8 cellular contexts compared by ENCODE assay signal in the genomic region with DNA sequence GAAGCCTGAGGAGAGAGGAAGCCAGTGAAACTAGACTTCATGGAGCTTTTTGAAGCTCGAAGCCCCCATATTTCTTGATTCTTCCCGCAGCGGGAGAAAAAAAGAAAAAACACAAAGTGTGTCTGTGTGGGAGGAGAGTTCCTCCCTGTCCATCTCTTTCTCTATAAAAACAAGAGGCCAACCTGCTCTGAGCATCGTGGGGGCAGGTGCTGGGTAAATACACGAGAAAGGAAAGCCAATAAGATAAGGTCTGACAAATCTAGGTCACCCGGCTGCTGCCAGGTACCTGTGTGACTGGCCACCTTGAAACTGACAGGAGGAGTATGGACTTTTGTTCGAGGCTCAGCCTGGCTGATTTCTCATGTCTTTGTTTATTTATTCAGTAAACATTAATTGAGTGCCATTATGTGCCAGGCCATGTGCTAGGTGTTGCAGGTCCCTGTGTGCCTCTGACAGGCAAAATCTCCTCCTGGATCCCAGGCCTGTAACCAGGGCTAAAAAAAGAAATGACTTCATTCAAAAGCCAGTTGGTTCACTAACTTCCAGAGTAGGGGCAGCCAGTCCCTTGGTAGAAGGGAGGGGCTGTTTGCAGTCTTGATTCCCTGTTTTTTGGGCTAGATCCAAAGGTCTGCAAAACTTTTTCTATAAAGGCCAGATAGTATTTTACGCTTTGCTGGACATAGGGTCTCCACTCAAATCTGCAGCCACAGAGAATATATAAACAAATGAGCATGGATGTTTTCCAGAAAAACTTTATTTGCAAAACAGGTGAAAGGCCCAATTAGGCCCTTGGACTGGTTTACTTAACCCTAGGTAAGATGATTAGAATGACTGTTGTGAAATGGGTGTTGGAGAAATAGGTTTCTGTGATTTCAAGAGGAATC. TPM values are rescaled to one million over a fixed set of nuclear protein-coding genes. Genes with fewer than 3 reads are reported as not detected.
DNase-seq lines count a peak whose midpoint lies in the region; ATAC-seq and TF ChIP-seq lines count a peak whose summit lies in the region.

No MANE protein-coding gene starts in this region.

- peaks cover 83% of the 10 kb centered on the region for H3K4me1 Mint-ChIP-seq in endodermal cell
- peaks cover 50 to 91% (median 86%) of the 10 kb centered on the region in 4 donors for H3K4me1 Mint-ChIP-seq in naive thymus-derived CD8-positive, alpha-beta T cell
- H3K4me1 Mint-ChIP-seq in activated CD8-positive, alpha-beta memory T cell treated with anti-CD3 and anti-CD28 coated beads, Interleukin-2, amount 10 ng/mL, durations not matched to agents 7 days and 5 days, result peaks cover 64% of the 10 kb centered on the region

- no peaks in the 10 kb centered on the region for H3K27me3 Mint-ChIP-seq in endodermal cell (ENCODE audit: insufficient read depth)
- H3K27me3 Mint-ChIP-seq in naive thymus-derived CD8-positive, alpha-beta T cell, result no peaks in the 10 kb centered on the region
- no peaks in the 10 kb centered on the region for H3K27me3 Mint-ChIP-seq in activated CD8-positive, alpha-beta memory T cell treated with anti-CD3 and anti-CD28 coated beads, Interleukin-2, amount 10 ng/mL, durations not matched to agents 7 days and 5 days

- no peaks in the 10 kb centered on the region for H3K27me3 ChIP-seq in endodermal cell (ENCODE audit: control insufficient read depth, insufficient read depth, low read length, poor library complexity, severe bottlenecking)

- DNase-seq in G401 (ENCODE audit: low spot score) (peak; percentile 91), NCI-H510A treated with DMSO at 0.1 percent for 48 hours (lab: John Stamatoyannopoulos, UW) (peak; percentile 96), endodermal cell (peak; percentile 85), Ammon's horn (ENCODE audit: low spot score) (no peak)
- DNase-seq in naive thymus-derived CD8-positive, alpha-beta T cell, result peak in 1 of 10 donors; percentile 12
- no peak for DNase-seq in activated CD8-positive, alpha-beta memory T cell treated with anti-CD3 and anti-CD28 coated beads, Interleukin-2, amount 10 ng/mL, durations not matched to agents 7 days and 5 days
- no peak for DNase-seq in activated CD8-positive, alpha-beta memory T cell treated with anti-CD3 and anti-CD28 coated beads, Interleukin-2, amount 50 U/mL, for 4 hours
- no peak for DNase-seq in stimulated activated CD4-positive, alpha-beta T cell treated with anti-CD3 and anti-CD28 coated beads, Interleukin-15, amount 100 ng/mL, for 24 hours

- POLR2A ChIA-PET in naive thymus-derived CD8-positive, alpha-beta T cell (lab: Charles Lee), result interaction anchor here (1.1 to 3.3 kb wide), 6 partner anchors 13 to 61 kb away, joined by 3 to 26 read pairs (median 5); a partner anchor contains a TSS

- H3K27ac ChIP-seq in endodermal cell (ENCODE audit: low read depth, low read length), result peak overlapping the region; percentile 96

- TF ChIP-seq CTCF in endodermal cell (conservative IDR thresholded peaks at IDR 0.05), result no peak

- peak overlapping the region; percentile 99 for H3K27ac Mint-ChIP-seq in endodermal cell
- peak overlapping the region; percentile 88 to 99 (median 96) for H3K27ac Mint-ChIP-seq in naive thymus-derived CD8-positive, alpha-beta T cell
- no peak overlapping the region for H3K27ac Mint-ChIP-seq in activated CD8-positive, alpha-beta memory T cell treated with anti-CD3 and anti-CD28 coated beads, Interleukin-2, amount 10 ng/mL, durations not matched to agents 7 days and 5 days

- H3K9ac ChIP-seq in endodermal cell (ENCODE audit: extremely low read depth, low read length, poor library complexity, severe bottlenecking), result peak overlapping the region; percentile 87

- ATAC-seq in naive thymus-derived CD8-positive, alpha-beta T cell, result no peak
- no peak for ATAC-seq in activated CD8-positive, alpha-beta memory T cell treated with anti-CD3 and anti-CD28 coated beads, Interleukin-2, amount 10 ng/mL, durations not matched to agents 7 days and 5 days

- H3K36me3 Mint-ChIP-seq in endodermal cell (ENCODE audit: low read depth), result peaks cover 9% of the 10 kb centered on the region
- peaks cover 0 to 6% (median 1%) of the 10 kb centered on the region in 3 donors for H3K36me3 Mint-ChIP-seq in naive thymus-derived CD8-positive, alpha-beta T cell
- peaks cover 13% of the 10 kb centered on the region for H3K36me3 Mint-ChIP-seq in activated CD8-positive, alpha-beta memory T cell treated with anti-CD3 and anti-CD28 coated beads, Interleukin-2, amount 10 ng/mL, durations not matched to agents 7 days and 5 days

- in situ Hi-C loops in G401 (cut with HindIII; ENCODE audit: low sequenced_read_pairs), result no loop called here

- H3K36me3 ChIP-seq in endodermal cell (ENCODE audit: control insufficient read depth, insufficient read depth, low read length), result peaks cover 32% of the 10 kb centered on the region

- WGBS in endodermal cell (ENCODE audit: insufficient coverage in 1 of 2, insufficient read length in 1 of 2), 2 experiments, result 21 to 37% methylated on average over 6 to 8 of the region's 8 CpGs

- peak overlapping the region; percentile 22 for H3K4me3 Mint-ChIP-seq in endodermal cell
- peak overlapping the region; percentile 8 to 86 (median 80) for H3K4me3 Mint-ChIP-seq in naive thymus-derived CD8-positive, alpha-beta T cell
- no peak overlapping the region for H3K4me3 Mint-ChIP-seq in activated CD8-positive, alpha-beta memory T cell treated with anti-CD3 and anti-CD28 coated beads, Interleukin-2, amount 10 ng/mL, durations not matched to agents 7 days and 5 days

- no peaks in the 10 kb centered on the region for H3K9me3 ChIP-seq in endodermal cell (ENCODE audit: control insufficient read depth, low read length)

- peaks cover 57% of the 10 kb centered on the region for H3K4me1 ChIP-seq in endodermal cell (ENCODE audit: control insufficient read depth, insufficient read depth, low read length)

- H3K4me3 ChIP-seq in endodermal cell (ENCODE audit: low read length), result peak overlapping the region; percentile 72

- CTCF ChIA-PET in activated CD8-positive, alpha-beta memory T cell treated with anti-CD3 and anti-CD28 coated beads, Interleukin-2, amount 10 ng/mL, durations not matched to agents 7 days and 5 days (lab: Charles Lee), result interaction anchor here (1.1 to 2.8 kb wide), 4 partner anchors 8 to 73 kb away, joined by 3 to 16 read pairs (median 8); no protein-coding TSS in a partner anchor

- H3K9me3 Mint-ChIP-seq in endodermal cell, result no peaks in the 10 kb centered on the region
- no peaks in the 10 kb centered on the region for H3K9me3 Mint-ChIP-seq in naive thymus-derived CD8-positive, alpha-beta T cell
- no peaks in the 10 kb centered on the region for H3K9me3 Mint-ChIP-seq in activated CD8-positive, alpha-beta memory T cell treated with anti-CD3 and anti-CD28 coated beads, Interleukin-2, amount 10 ng/mL, durations not matched to agents 7 days and 5 days (ENCODE audit: low read depth)

RNA-seq across cellular contexts. Expression of a gene that starts 35.6 kb away (rescaled TPM):
- 7.0 and 7.6 TPM in 2 replicates for total RNA-seq in G401 (2014; rRNA removed; shearing (Covaris generic))
- 10 to 100 TPM; 22.8 to 27.7 TPM for total RNA-seq in endodermal cell
- 11.8 TPM for polyA plus RNA-seq in endodermal cell (2013, experiment 1 of 2)
- polyA plus RNA-seq in endodermal cell (2013, experiment 2 of 2), result 12.1 TPM
- 10 to 100 TPM; 73.5 to 75.0 TPM for total RNA-seq in naive thymus-derived CD8-positive, alpha-beta T cell
- 10 to 100 TPM; 22.0 to 28.7 (median 25.2) TPM for polyA plus RNA-seq in naive thymus-derived CD8-positive, alpha-beta T cell
- 10 to 100 TPM in 1 of 2 experiments, 1 to 10 TPM in 1; 9.9 to 12.3 TPM for total RNA-seq in activated CD8-positive, alpha-beta memory T cell treated with anti-CD3 and anti-CD28 coated beads, Interleukin-2, amount 10 ng/mL, durations not matched to agents 7 days and 5 days

Comparison
In these comparisons a context has a peak if more than half of its experiments do, and no peak if none do; other contexts are left out.
1. DNase-seq: peak in G401 (single experiment), NCI-H510A treated with DMSO at 0.1 percent for 48 hours (single experiment) and endodermal cell (single experiment); none in activated CD8-positive, alpha-beta memory T cell treated with anti-CD3 and anti-CD28 coated beads, Interleukin-2, amount 10 ng/mL, durations not matched to agents 7 days and 5 days (single experiment), Ammon's horn (single experiment), activated CD8-positive, alpha-beta memory T cell treated with anti-CD3 and anti-CD28 coated beads, Interleukin-2, amount 50 U/mL, for 4 hours (single experiment) and stimulated activated CD4-positive, alpha-beta T cell treated with anti-CD3 and anti-CD28 coated beads, Interleukin-15, amount 100 ng/mL, for 24 hours (single experiment).